8 cellular contexts compared by ENCODE assay signal in the genomic region with DNA sequence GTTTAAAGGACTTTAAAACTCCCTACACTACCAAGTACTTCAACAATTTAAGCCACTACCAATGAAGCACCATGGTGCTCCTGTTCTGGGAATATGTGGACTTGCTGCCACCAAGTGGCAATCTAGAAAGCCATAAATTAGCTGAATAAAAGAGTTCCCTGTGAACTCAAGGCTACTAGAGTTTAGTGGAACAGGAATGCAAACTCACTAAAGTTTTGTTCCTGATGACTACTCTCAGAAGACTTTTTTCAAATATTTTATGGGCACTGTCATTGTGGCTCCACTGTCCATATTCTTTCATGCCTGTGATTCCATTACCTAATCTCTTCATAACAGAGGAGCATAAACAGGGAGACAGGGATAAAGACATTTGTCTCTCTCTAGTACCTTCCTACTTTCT.
DNase-seq lines count a peak whose midpoint lies in the region; ATAC-seq lines count a peak whose summit lies in the region.

No MANE protein-coding gene starts in this region.

- no peaks in the 10 kb centered on the region for H3K36me3 ChIP-seq in CD8-positive, alpha-beta memory T cell (ENCODE audit: insufficient read depth, low read length)
- no peaks in the 10 kb centered on the region; the same call in 1 of the 2 replicates for H3K36me3 ChIP-seq in HAP-1 (replicated peaks)

- H3K27me3 Mint-ChIP-seq in CD8-positive, alpha-beta memory T cell = peaks cover 0 to 2% of the 10 kb centered on the region in 2 donors
- no peaks in the 10 kb centered on the region for H3K27me3 Mint-ChIP-seq in activated T-helper 1 cell treated with anti-CD3 and anti-CD28 coated beads, Interleukin-12 subunit alpha, Interleukin-12 subunit beta, Interleukin-2, Interleukin-4 antibody, amounts not matched to agents 30 ng/mL and 10 ng/mL and 1 ng/mL, durations not matched to agents 14 hours and 24 hours and 36 hours (ENCODE audit: insufficient read depth)

- intact Hi-C loops in activated T-helper 1 cell treated with anti-CD3 and anti-CD28 coated beads, Interleukin-12 subunit alpha, Interleukin-12 subunit beta, Interleukin-2, Interleukin-4 antibody, amounts not matched to agents 30 ng/mL and 10 ng/mL and 1 ng/mL, durations not matched to agents 14 hours and 24 hours and 36 hours (cut with micrococcal nuclease) = loop anchor here (1.0 to 10.0 kb wide), 5 partner anchors 105 to 445 kb away; no protein-coding TSS in a partner anchor
- intact Hi-C loops in Right ventricle myocardium superior (cut with DNase I) = loop anchor here (5.0 to 10.0 kb wide), 3 partner anchors 103 to 445 kb away; no protein-coding TSS in a partner anchor

- H3K36me3 Mint-ChIP-seq in CD8-positive, alpha-beta memory T cell = peaks cover 0 to 1% (median 0%) of the 10 kb centered on the region in 3 donors
- peaks cover 1% of the 10 kb centered on the region for H3K36me3 Mint-ChIP-seq in activated T-helper 1 cell treated with anti-CD3 and anti-CD28 coated beads, Interleukin-12 subunit alpha, Interleukin-12 subunit beta, Interleukin-2, Interleukin-4 antibody, amounts not matched to agents 30 ng/mL and 10 ng/mL and 1 ng/mL, durations not matched to agents 14 hours and 24 hours and 36 hours (ENCODE audit: low read depth)

- peaks cover 19 to 33% (median 26%) of the 10 kb centered on the region in 3 donors for H3K4me1 Mint-ChIP-seq in CD8-positive, alpha-beta memory T cell
- peaks cover 20% of the 10 kb centered on the region for H3K4me1 Mint-ChIP-seq in activated T-helper 1 cell treated with anti-CD3 and anti-CD28 coated beads, Interleukin-12 subunit alpha, Interleukin-12 subunit beta, Interleukin-2, Interleukin-4 antibody, amounts not matched to agents 30 ng/mL and 10 ng/mL and 1 ng/mL, durations not matched to agents 14 hours and 24 hours and 36 hours (ENCODE audit: low read depth)

- DNase-seq in CD8-positive, alpha-beta memory T cell = peak in 3 of 5 donors; percentile 8 to 52 (median 12)
- peak; percentile 50 to 78 for DNase-seq in HAP-1 (ENCODE audit: low spot score in 2 of 2)
- DNase-seq in NCI-H526 (lab: John Stamatoyannopoulos, UW) = peak; percentile 23 to 70
- DNase-seq in activated T-helper 1 cell treated with anti-CD3 and anti-CD28 coated beads, Interleukin-12 subunit alpha, Interleukin-12 subunit beta, Interleukin-2, Interleukin-4 antibody, amounts not matched to agents 30 ng/mL and 10 ng/mL and 1 ng/mL, durations not matched to agents 14 hours and 24 hours and 36 hours (ENCODE audit: low spot score) = peak; percentile 5
- DNase-seq in Right ventricle myocardium superior = no peak
- peak; percentile 95 for DNase-seq in pons (ENCODE audit: low spot score)
- no peak for DNase-seq in GOT3 (lab: John Stamatoyannopoulos, UW)
- DNase-seq in NK-92 (lab: John Stamatoyannopoulos, UW; ENCODE audit: unreplicated experiment) = no peak

- no peak overlapping the region for H3K4me3 Mint-ChIP-seq in CD8-positive, alpha-beta memory T cell
- H3K4me3 Mint-ChIP-seq in activated T-helper 1 cell treated with anti-CD3 and anti-CD28 coated beads, Interleukin-12 subunit alpha, Interleukin-12 subunit beta, Interleukin-2, Interleukin-4 antibody, amounts not matched to agents 30 ng/mL and 10 ng/mL and 1 ng/mL, durations not matched to agents 14 hours and 24 hours and 36 hours = no peak overlapping the region

- in situ Hi-C loops in HAP-1 (cut with MboI; ENCODE audit: low sequenced_read_pairs) = loop anchor here (5.0 to 25.0 kb wide), 2 partner anchors 197 to 342 kb away; no protein-coding TSS in a partner anchor

- H3K4me1 ChIP-seq in CD8-positive, alpha-beta memory T cell (ENCODE audit: insufficient read depth, low read length) = peaks cover 14% of the 10 kb centered on the region
- H3K4me1 ChIP-seq in HAP-1 = peaks cover 14% of the 10 kb centered on the region; the same call in 1 of the 2 replicates

- H3K9me3 Mint-ChIP-seq in CD8-positive, alpha-beta memory T cell = no peaks in the 10 kb centered on the region
- H3K9me3 Mint-ChIP-seq in activated T-helper 1 cell treated with anti-CD3 and anti-CD28 coated beads, Interleukin-12 subunit alpha, Interleukin-12 subunit beta, Interleukin-2, Interleukin-4 antibody, amounts not matched to agents 30 ng/mL and 10 ng/mL and 1 ng/mL, durations not matched to agents 14 hours and 24 hours and 36 hours = no peaks in the 10 kb centered on the region

- no peak overlapping the region for H3K27ac ChIP-seq in CD8-positive, alpha-beta memory T cell (ENCODE audit: low read depth, low read length)

- peak; percentile 93 for ATAC-seq in Right ventricle myocardium superior (ENCODE audit: poor library complexity)

- H3K9me3 ChIP-seq in CD8-positive, alpha-beta memory T cell (ENCODE audit: low read length) = no peaks in the 10 kb centered on the region
- no peaks in the 10 kb centered on the region for H3K9me3 ChIP-seq in HAP-1

- H3K27me3 ChIP-seq in CD8-positive, alpha-beta memory T cell (ENCODE audit: insufficient read depth, low read length, poor library complexity, severe bottlenecking) = no peaks in the 10 kb centered on the region
- H3K27me3 ChIP-seq in HAP-1 (ENCODE audit: low read depth) = no peaks in the 10 kb centered on the region

- POLR2A ChIA-PET in CD8-positive, alpha-beta memory T cell (lab: Charles Lee) = interaction anchor here (0.7 kb wide), 1 partner anchor 63 kb away, joined by 3 read pairs; no protein-coding TSS in a partner anchor

- peak overlapping the region in 5 of 8 donors; percentile 7 to 84 (median 22) for H3K27ac Mint-ChIP-seq in CD8-positive, alpha-beta memory T cell
- no peak overlapping the region for H3K27ac Mint-ChIP-seq in activated T-helper 1 cell treated with anti-CD3 and anti-CD28 coated beads, Interleukin-12 subunit alpha, Interleukin-12 subunit beta, Interleukin-2, Interleukin-4 antibody, amounts not matched to agents 30 ng/mL and 10 ng/mL and 1 ng/mL, durations not matched to agents 14 hours and 24 hours and 36 hours

- CTCF ChIA-PET in CD8-positive, alpha-beta memory T cell (lab: Charles Lee) = interaction anchor here (0.6 to 8.2 kb wide), 7 partner anchors 175 to 446 kb away, joined by 3 to 69 read pairs (median 4); no protein-coding TSS in a partner anchor

- no peak overlapping the region for H3K4me3 ChIP-seq in CD8-positive, alpha-beta memory T cell (ENCODE audit: low read length)
- H3K4me3 ChIP-seq in HAP-1 = no peak overlapping the region

Comparison
In these comparisons a context has a peak if more than half of its experiments do, and no peak if none do; other contexts are left out.
1. DNase-seq: peak in CD8-positive, alpha-beta memory T cell (3 of 5), HAP-1 (2 of 2), NCI-H526 (2 of 2), activated T-helper 1 cell treated with anti-CD3 and anti-CD28 coated beads, Interleukin-12 subunit alpha, Interleukin-12 subunit beta, Interleukin-2, Interleukin-4 antibody, amounts not matched to agents 30 ng/mL and 10 ng/mL and 1 ng/mL, durations not matched to agents 14 hours and 24 hours and 36 hours (single experiment) and pons (single experiment); none in Right ventricle myocardium superior (single experiment), GOT3 (single experiment) and NK-92 (single experiment).